Comparison of ENCODE assay signal across 9 cellular contexts in genomic region chr14:34106310-34106709, GRCh38.
"Had no signal": no experiment of that assay in that cellular context is flagged by ENCODE, and none has a peak within 500 bp of the region (broad histone marks: within the 10 kb centered on the region; RNA-seq: fewer than 3 reads in every experiment).

No MANE protein-coding gene starts in this region.

- H3K4me3 ChIP-seq: GM23248, HAP-1, K562 had no signal

- H3K9me3 ChIP-seq: HAP-1 had no signal

- ATAC-seq: HCT116, K562 had no signal

- H3K27ac ChIP-seq: GM23248 had no signal

- H2AFZ ChIP-seq: GM23248 had no signal

- FAIRE-seq: HTR-8/SVneo, K562 had no signal

- H3K9ac ChIP-seq: GM23248 had no signal

- H3K36me3 ChIP-seq: HAP-1 had no signal

- DNase-seq: GM23248, GOT3, H7, HFFc6, IMR-90 had no signal
